In genomic region chr19:10808937-10809655, GRCh38 we compare ENCODE assay signal across 8 cellular contexts. TPM values are rescaled to one million over a fixed set of nuclear protein-coding genes. Genes with fewer than 3 reads are reported as not detected.
DNase-seq lines count a peak whose midpoint lies in the region; ATAC-seq, FAIRE-seq and TF ChIP-seq lines count a peak whose summit lies in the region.

No MANE protein-coding gene starts in this region.

- intact Hi-C loops in Panc1 (cut with micrococcal nuclease; ENCODE audit: unreplicated experiment) (no loop called here), pancreas (cut with DNase I) (no loop called here), kidney (cut with DNase I) (no loop called here)

- DNase-seq in EL = peak; percentile 43
- no peak for DNase-seq in Panc1 (ENCODE audit: low read depth, low spot score)
- peak; percentile 44 to 60 for DNase-seq in cardiac fibroblast (ENCODE audit: low read depth in 2 of 2)
- DNase-seq in pancreas = no peak
- no peak for DNase-seq in kidney
- no peak for DNase-seq in HEK293T (ENCODE audit: extremely low spot score)

- H3K36me3 ChIP-seq in Panc1 (ENCODE audit: control insufficient read depth, insufficient read depth, low read length) = no peaks in the 10 kb centered on the region
- H3K36me3 ChIP-seq in pancreas = peaks cover 5 to 49% (median 17%) of the 10 kb centered on the region in 3 donors
- H3K36me3 ChIP-seq in kidney (ENCODE audit: control insufficient read depth in 1 of 2, insufficient read depth in 2 of 2, low read length in 2 of 2) = peaks cover 18 to 53% of the 10 kb centered on the region in 2 donors

- no peaks in the 10 kb centered on the region for H3K4me1 ChIP-seq in Panc1 (ENCODE audit: control insufficient read depth, insufficient read depth, low read length)
- H3K4me1 ChIP-seq in pancreas = no peaks in the 10 kb centered on the region
- no peaks in the 10 kb centered on the region for H3K4me1 ChIP-seq in kidney (ENCODE audit: control insufficient read depth in 1 of 2, insufficient read depth in 1 of 2, low read depth in 1 of 2, low read length in 2 of 2)

- in situ Hi-C loops in Panc1 (cut with HindIII; ENCODE audit: low pct_unique_long_range_greater_than_20kb, low sequenced_read_pairs) = no loop called here

- no TSS peak for BruUV-seq in Panc1 (replicated peaks; lab: Mats Ljungman, UMichigan)

- POLR2A ChIA-PET in Panc1 (lab: Charles Lee) = interaction anchor here (0.5 kb wide), 1 partner anchor 191 kb away, joined by 11 read pairs; no protein-coding TSS in a partner anchor
- POLR2A ChIA-PET in HEK293T (lab: Yijun Ruan, JAX) = no interaction called here

- H3K4me3 ChIP-seq in Panc1 (ENCODE audit: low read depth in 2 of 2, low read length in 2 of 2) = no peak overlapping the region
- H3K4me3 ChIP-seq in cardiac fibroblast (replicated peaks in 1 of 2; ENCODE audit: low read depth in 2 of 2, low read length in 2 of 2) = no peak overlapping the region
- H3K4me3 ChIP-seq in pancreas = no peak overlapping the region
- H3K4me3 ChIP-seq in kidney (ENCODE audit: low read length in 2 of 2) = no peak overlapping the region

- H3K27me3 ChIP-seq in Panc1 (ENCODE audit: control insufficient read depth, insufficient read depth, low read length) (no peaks in the 10 kb centered on the region), pancreas (no peaks in the 10 kb centered on the region)

- no peak overlapping the region for H3K27ac ChIP-seq in Panc1 (ENCODE audit: low read length)
- no peak overlapping the region for H3K27ac ChIP-seq in pancreas
- no peak overlapping the region for H3K27ac ChIP-seq in kidney (ENCODE audit: low read depth in 2 of 2, low read length in 2 of 2)

- no peak for TF ChIP-seq CTCF in Panc1 (IDR thresholded peaks at IDR 0.05)
- no peak for TF ChIP-seq CTCF in cardiac fibroblast (IDR thresholded peaks at IDR 0.05; ENCODE audit: low read depth, low read length)
- TF ChIP-seq CTCF in pancreas (IDR thresholded peaks at IDR 0.05) = no peak
- no peak for TF ChIP-seq CTCF in kidney (IDR thresholded peaks at IDR 0.05; ENCODE audit: borderline replicate concordance, extremely low read depth, insufficient read depth)

- WGBS in pancreas, 2 donors = 86 to 89% methylated on average over 11 of the region's 11 CpGs

- no peak for FAIRE-seq in pancreas (lab: Jason Lieb, UNC)
- no peak for FAIRE-seq in kidney (lab: Jason Lieb, UNC)

- CTCF ChIA-PET in Panc1 (lab: Charles Lee) (no interaction called here), HEK293T (lab: Yijun Ruan, JAX) (no interaction called here)

- peak; percentile 33; the same call in 1 of the 2 replicates for ATAC-seq in Panc1
- ATAC-seq in pancreas = peak in 3 of 4 donors; percentile 11 to 27 (median 22)
- no peak for ATAC-seq in HG02623 (IDR thresholded peaks at IDR 0.05; ENCODE audit: unreplicated experiment)
- ATAC-seq in GM18517 (IDR thresholded peaks at IDR 0.05; ENCODE audit: unreplicated experiment) = no peak

- H3K9me3 ChIP-seq in Panc1 (ENCODE audit: control insufficient read depth, insufficient read depth, low read depth, low read length) = no peaks in the 10 kb centered on the region
- H3K9me3 ChIP-seq in pancreas = no peaks in the 10 kb centered on the region
- no peaks in the 10 kb centered on the region for H3K9me3 ChIP-seq in kidney (ENCODE audit: control insufficient read depth in 1 of 2, low read length in 2 of 2)

- no peak overlapping the region for H3K9ac ChIP-seq in kidney (ENCODE audit: low read length in 2 of 2)

TF ChIP-seq in HEK293T, 16 proteins besides CTCF, POLR2A, EP300 and RAD21:
- TF ChIP-seq NFRKB (IDR thresholded peaks at IDR 0.05) (no peak), L3MBTL2 (conservative IDR thresholded peaks at IDR 0.05) (no peak), ZNF384 (IDR thresholded peaks at IDR 0.05) (no peak)
TF ChIP-seq in HEK293T: peak in this region for 0.

RNA-seq across cellular contexts. Expression of gene TMED1, which starts 26.9 kb away (rescaled TPM):
- total RNA-seq in Panc1 (2021; ENCODE audit: unreplicated experiment) (30.3 TPM), pancreas (10 to 100 TPM; 13.6 to 22.6 (median 18.7) TPM), kidney (36.0 TPM)
- polyA plus RNA-seq in Panc1 (2012; ENCODE audit: insufficient read length) = 47.0 TPM
- polyA plus RNA-seq in pancreas (10 to 100 TPM; 19.3 to 32.3 TPM), kidney (ENCODE audit: insufficient read depth, low read depth, low replicate concordance) (60.6 TPM)

RNA-seq across cellular contexts. Expression of gene C19orf38, which starts 39.1 kb away (rescaled TPM):
- not detected for total RNA-seq in Panc1 (2021; ENCODE audit: unreplicated experiment)
- polyA plus RNA-seq in Panc1 (2012; ENCODE audit: insufficient read length) = 0.33 TPM
- total RNA-seq in pancreas = under 1 TPM in 5 of 6 donors, not detected in 1; 0.47 to 1.00 (median 0.75) TPM
- under 1 TPM; 0.31 to 0.99 TPM for polyA plus RNA-seq in pancreas
- 3.3 TPM for total RNA-seq in kidney
- polyA plus RNA-seq in kidney (ENCODE audit: insufficient read depth, low read depth, low replicate concordance) = 2.4 TPM

Comparison
In these comparisons a context has a peak if more than half of its experiments do, and no peak if none do; other contexts are left out.
1. DNase-seq: peak in EL (single experiment) and cardiac fibroblast (2 of 2); none in Panc1 (single experiment), pancreas (0 of 6), kidney (single experiment) and HEK293T (single experiment).
2. ATAC-seq: peak in Panc1 (single experiment) and pancreas (3 of 4); none in HG02623 (single experiment) and GM18517 (single experiment).